ENCODE assay signal across 28 cellular contexts in genomic region chr7:2074694-2075093, GRCh38.
"Had no signal": no experiment of that assay in that cellular context is flagged by ENCODE, and none has a peak within 500 bp of the region (broad histone marks: within the 10 kb centered on the region; RNA-seq: fewer than 3 reads in every experiment).

No MANE protein-coding gene starts in this region.

- H3K4me1 ChIP-seq: lower lobe of right lung, thyroid gland, upper lobe of left lung, vagina had no signal

- H3K27me3 ChIP-seq: thyroid gland, upper lobe of left lung, vagina had no signal

- H3K27ac ChIP-seq: lower lobe of right lung, thyroid gland, upper lobe of left lung, vagina had no signal

- H3K36me3 ChIP-seq: lower lobe of right lung, thyroid gland, vagina had no signal

- H3K27me3 Mint-ChIP-seq: activated CD4-positive, alpha-beta memory T cell treated with anti-CD3 and anti-CD28 coated beads, Interleukin-2, amount 10 ng/mL, durations not matched to agents 7 days and 5 days; activated CD4-positive, alpha-beta T cell treated with anti-CD3 and anti-CD28 coated beads, Interleukin-2, amount 10 ng/mL, durations not matched to agents 7 days and 5 days; activated T-helper 17 cell treated with anti-CD3 and anti-CD28 coated beads, Interleukin-2, amount 50 U/mL, for 72 hours; dendritic cell treated with granulocyte-macrophage colony-stimulating factor and Interleukin-4, amounts not matched to agents 40 ng/mL and 50 ng/mL, for 4 days; stimulated activated naive CD8-positive, alpha-beta T cell treated with anti-CD3 and anti-CD28 coated beads, Interleukin-15, amount 100 ng/mL, for 72 hours had no signal

- H3K9me3 Mint-ChIP-seq: activated CD4-positive, alpha-beta memory T cell treated with anti-CD3 and anti-CD28 coated beads, Interleukin-2, amount 10 ng/mL, durations not matched to agents 7 days and 5 days; activated CD4-positive, alpha-beta T cell treated with anti-CD3 and anti-CD28 coated beads, Interleukin-2, amount 10 ng/mL, durations not matched to agents 7 days and 5 days; activated T-cell treated with anti-CD3 and anti-CD28 coated beads, Interleukin-2, amount 50 U/mL, for 4 hours; activated T-helper 17 cell treated with anti-CD3 and anti-CD28 coated beads, Interleukin-2, amount 50 U/mL, for 72 hours; dendritic cell treated with granulocyte-macrophage colony-stimulating factor and Interleukin-4, amounts not matched to agents 40 ng/mL and 50 ng/mL, for 4 days; natural killer cell treated with Interleukin-12 subunit alpha and Interleukin-12 subunit beta and Interleukin-15 and Interleukin-18, amount 100 ng/mL, for 72 hours; stimulated activated effector memory CD8-positive, alpha-beta T cell treated with anti-CD3 and anti-CD28 coated beads, Interleukin-12 subunit alpha, Interleukin-12 subunit beta, amount 100 ng/mL, for 72 hours; stimulated activated naive CD8-positive, alpha-beta T cell treated with anti-CD3 and anti-CD28 coated beads, Interleukin-15, amount 100 ng/mL, for 72 hours; T-helper 1 cell treated with Interleukin-12 subunit alpha and Interleukin-12 subunit beta and Interleukin-4 antibody, amounts not matched to agents 30 μg/mL and 1 μg/mL, for 36 hours had no signal

- H3K4me3 Mint-ChIP-seq: activated CD4-positive, alpha-beta memory T cell treated with anti-CD3 and anti-CD28 coated beads, Interleukin-2, amount 10 ng/mL, durations not matched to agents 7 days and 5 days; activated CD4-positive, alpha-beta T cell treated with anti-CD3 and anti-CD28 coated beads, Interleukin-2, amount 10 ng/mL, durations not matched to agents 7 days and 5 days; activated T-cell treated with anti-CD3 and anti-CD28 coated beads, Interleukin-2, amount 50 U/mL, for 4 hours; activated T-helper 17 cell treated with anti-CD3 and anti-CD28 coated beads, Interleukin-2, amount 50 U/mL, for 72 hours; dendritic cell treated with granulocyte-macrophage colony-stimulating factor and Interleukin-4, amounts not matched to agents 40 ng/mL and 50 ng/mL, for 4 days; natural killer cell treated with Interleukin-12 subunit alpha and Interleukin-12 subunit beta and Interleukin-15 and Interleukin-18, amount 100 ng/mL, for 72 hours; stimulated activated effector memory CD8-positive, alpha-beta T cell treated with anti-CD3 and anti-CD28 coated beads, Interleukin-12 subunit alpha, Interleukin-12 subunit beta, amount 100 ng/mL, for 72 hours; stimulated activated naive CD8-positive, alpha-beta T cell treated with anti-CD3 and anti-CD28 coated beads, Interleukin-15, amount 100 ng/mL, for 72 hours; T-helper 1 cell treated with Interleukin-12 subunit alpha and Interleukin-12 subunit beta and Interleukin-4 antibody, amounts not matched to agents 30 μg/mL and 1 μg/mL, for 36 hours had no signal

- H3K9me3 ChIP-seq: lower lobe of right lung, thyroid gland, upper lobe of left lung, vagina had no signal

- H3K4me3 ChIP-seq: lower lobe of right lung, thyroid gland, upper lobe of left lung, vagina had no signal

- DNase-seq: activated CD4-positive, alpha-beta memory T cell treated with anti-CD3 and anti-CD28 coated beads, Interleukin-2, amount 10 ng/mL, durations not matched to agents 7 days and 5 days; activated CD4-positive, alpha-beta T cell treated with anti-CD3 and anti-CD28 coated beads for 1 hour; activated CD4-positive, alpha-beta T cell treated with anti-CD3 and anti-CD28 coated beads, Interleukin-2, amount 10 ng/mL, durations not matched to agents 7 days and 5 days; activated gamma-delta T cell treated with Interleukin-2 at 50 U/mL for 16 hours; activated naive CD4-positive, alpha-beta T cell treated with anti-CD3 and anti-CD28 coated beads, Interleukin-2, amount 50 U/mL, for 16 hours; activated T-cell treated with anti-CD3 and anti-CD28 coated beads, Interleukin-2, amount 50 U/mL, for 4 hours; amniotic stem cell; kidney glomerular epithelial cell; lower lobe of right lung; mesendoderm; retina; small intestine; stimulated activated CD4-positive, alpha-beta T cell treated with anti-CD3 and anti-CD28 coated beads, Interleukin-4, amount 100 ng/mL, for 24 hours; stimulated activated naive CD8-positive, alpha-beta T cell treated with anti-CD3 and anti-CD28 coated beads, Interleukin-15, amount 100 ng/mL, for 72 hours; substantia nigra; T-helper 9 cell; thyroid gland had no signal

- ATAC-seq: activated T-cell treated with anti-CD3 and anti-CD28 coated beads, Interleukin-2, amount 50 U/mL, for 4 hours; activated T-helper 17 cell treated with anti-CD3 and anti-CD28 coated beads, Interleukin-2, amount 50 U/mL, for 72 hours; left lobe of liver; lower lobe of right lung; natural killer cell treated with Interleukin-12 subunit alpha and Interleukin-12 subunit beta and Interleukin-15 and Interleukin-18, amount 100 ng/mL, for 72 hours; sciatic nerve; stimulated activated effector memory CD8-positive, alpha-beta T cell treated with anti-CD3 and anti-CD28 coated beads, Interleukin-12 subunit alpha, Interleukin-12 subunit beta, amount 100 ng/mL, for 72 hours; stimulated activated naive CD8-positive, alpha-beta T cell treated with anti-CD3 and anti-CD28 coated beads, Interleukin-15, amount 100 ng/mL, for 72 hours had no signal

- H3K36me3 Mint-ChIP-seq: natural killer cell treated with Interleukin-12 subunit alpha and Interleukin-12 subunit beta and Interleukin-15 and Interleukin-18, amount 100 ng/mL, for 72 hours; stimulated activated effector memory CD8-positive, alpha-beta T cell treated with anti-CD3 and anti-CD28 coated beads, Interleukin-12 subunit alpha, Interleukin-12 subunit beta, amount 100 ng/mL, for 72 hours had no signal

- H3K27ac Mint-ChIP-seq: activated CD4-positive, alpha-beta memory T cell treated with anti-CD3 and anti-CD28 coated beads, Interleukin-2, amount 10 ng/mL, durations not matched to agents 7 days and 5 days; activated CD4-positive, alpha-beta T cell treated with anti-CD3 and anti-CD28 coated beads, Interleukin-2, amount 10 ng/mL, durations not matched to agents 7 days and 5 days; activated T-helper 17 cell treated with anti-CD3 and anti-CD28 coated beads, Interleukin-2, amount 50 U/mL, for 72 hours; dendritic cell treated with granulocyte-macrophage colony-stimulating factor and Interleukin-4, amounts not matched to agents 40 ng/mL and 50 ng/mL, for 4 days; natural killer cell treated with Interleukin-12 subunit alpha and Interleukin-12 subunit beta and Interleukin-15 and Interleukin-18, amount 100 ng/mL, for 72 hours; stimulated activated effector memory CD8-positive, alpha-beta T cell treated with anti-CD3 and anti-CD28 coated beads, Interleukin-12 subunit alpha, Interleukin-12 subunit beta, amount 100 ng/mL, for 72 hours; stimulated activated naive CD8-positive, alpha-beta T cell treated with anti-CD3 and anti-CD28 coated beads, Interleukin-15, amount 100 ng/mL, for 72 hours; T-helper 1 cell treated with Interleukin-12 subunit alpha and Interleukin-12 subunit beta and Interleukin-4 antibody, amounts not matched to agents 30 μg/mL and 1 μg/mL, for 36 hours had no signal

- H3K4me1 Mint-ChIP-seq: activated CD4-positive, alpha-beta memory T cell treated with anti-CD3 and anti-CD28 coated beads, Interleukin-2, amount 10 ng/mL, durations not matched to agents 7 days and 5 days; activated T-helper 17 cell treated with anti-CD3 and anti-CD28 coated beads, Interleukin-2, amount 50 U/mL, for 72 hours had no signal

- FAIRE-seq: frontal cortex, small intestine, TTC549 had no signal
